In the genomic region with DNA sequence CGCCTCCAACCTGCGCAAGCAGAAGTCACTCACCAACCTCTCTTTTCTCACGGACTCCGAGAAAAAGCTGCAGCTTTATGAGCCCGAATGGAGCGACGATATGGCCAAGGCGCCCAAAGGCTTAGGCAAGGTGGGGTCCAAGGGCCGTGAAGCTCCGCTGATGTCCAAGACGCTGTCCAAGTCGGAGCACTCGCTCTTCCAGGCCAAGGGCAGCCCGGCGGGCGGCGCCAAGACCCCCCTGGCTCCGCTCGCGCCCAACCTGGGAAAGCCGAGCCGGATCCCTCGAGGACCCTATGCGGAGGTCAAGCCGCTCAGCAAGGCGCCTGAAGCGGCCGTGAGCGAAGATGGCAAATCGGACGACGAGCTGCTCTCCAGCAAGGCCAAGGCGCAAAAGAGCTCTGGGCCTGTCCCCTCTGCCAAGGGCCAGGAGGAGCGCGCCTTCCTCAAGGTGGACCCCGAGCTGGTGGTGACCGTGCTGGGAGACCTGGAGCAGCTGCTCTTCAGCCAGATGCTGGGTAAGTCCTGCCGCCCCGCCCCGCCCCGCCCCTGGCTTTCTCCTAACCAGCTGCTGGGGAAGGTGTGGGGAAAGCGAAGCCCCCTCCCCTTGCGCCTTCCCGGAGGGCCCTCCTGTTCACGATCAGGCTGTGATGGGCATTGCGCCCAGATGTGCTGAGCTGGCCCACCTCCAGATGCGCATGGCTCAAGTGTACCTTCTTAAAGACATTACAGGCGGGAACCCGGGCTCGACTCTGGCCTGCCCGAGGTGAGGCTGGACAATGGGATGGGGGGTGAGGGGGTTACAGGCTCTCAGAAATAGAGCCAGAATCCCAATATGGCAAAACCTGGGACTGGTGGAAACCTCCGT, we compare ENCODE assay signal across 8 cellular contexts.
A peak's percentile ranks its signal among the peaks of the same experiment; 100 is the strongest.
DNase-seq lines count a peak whose midpoint lies in the region; ATAC-seq and TF ChIP-seq lines count a peak whose summit lies in the region.

No MANE protein-coding gene starts in this region.

- H4K20me1 ChIP-seq in MM.1S (ENCODE audit: insufficient read depth, low read length) = no peaks in the 10 kb centered on the region

- no peak overlapping the region for H2AFZ ChIP-seq in ACC112 (ENCODE audit: low read length, unreplicated experiment)
- H2AFZ ChIP-seq in MM.1S (ENCODE audit: low read length) = no peak overlapping the region

- H3K27ac ChIP-seq in ACC112 (ENCODE audit: low read depth, low read length) = peak overlapping the region; percentile 48
- H3K27ac ChIP-seq in MM.1S (ENCODE audit: low read length) = no peak overlapping the region

- H3K36me3 ChIP-seq in ACC112 (ENCODE audit: insufficient read depth, low read length) (no peaks in the 10 kb centered on the region), MM.1S (replicated peaks; ENCODE audit: insufficient read depth, low read length) (no peaks in the 10 kb centered on the region), mucosa of descending colon (ENCODE audit: low read depth) (no peaks in the 10 kb centered on the region)

- DNase-seq in MM.1S = no peak
- peak; percentile 39 for DNase-seq in choroid plexus epithelial cell (ENCODE audit: low read depth)
- DNase-seq in mucosa of descending colon = peak; percentile 58 to 67 (median 60)
- DNase-seq in stimulated activated CD4-positive, alpha-beta T cell treated with anti-CD3 and anti-CD28 coated beads, Interleukin-4, amount 100 ng/mL, for 24 hours = no peak
- DNase-seq in globus pallidus (ENCODE audit: low spot score) = no peak

- no peak overlapping the region for H3K9ac ChIP-seq in MM.1S (ENCODE audit: low read length)

- intact Hi-C loops in mucosa of descending colon (cut with DNase I, micrococcal nuclease) = no loop called here

- no peaks in the 10 kb centered on the region for H3K9me2 ChIP-seq in MM.1S (replicated peaks; ENCODE audit: insufficient read depth, low read length)

- H3K79me2 ChIP-seq in ACC112 (ENCODE audit: control insufficient read depth, insufficient read depth, low read length, unreplicated experiment) (peaks cover 74% of the 10 kb centered on the region), MM.1S (ENCODE audit: low read length) (no peaks in the 10 kb centered on the region)

- H3K27me3 ChIP-seq in ACC112 (ENCODE audit: insufficient read depth, low read length) (no peaks in the 10 kb centered on the region), MM.1S (replicated peaks; ENCODE audit: insufficient read depth, low read length) (peaks cover 24% of the 10 kb centered on the region)

- H3K4me2 ChIP-seq in MM.1S (ENCODE audit: low read depth, low read length) = peak overlapping the region; percentile 60; the same call in 1 of the 2 replicates

- no peaks in the 10 kb centered on the region for H3K9me3 ChIP-seq in MM.1S (replicated peaks; ENCODE audit: insufficient read depth, low read length)
- H3K9me3 ChIP-seq in mucosa of descending colon = no peaks in the 10 kb centered on the region

- H3F3A ChIP-seq in MM.1S (ENCODE audit: insufficient read depth, low read length) = no peaks in the 10 kb centered on the region

- TF ChIP-seq CTCF in MM.1S (IDR thresholded peaks at IDR 0.05; ENCODE audit: low read length) = no peak
- no peak for TF ChIP-seq CTCF in choroid plexus epithelial cell (conservative IDR thresholded peaks at IDR 0.05; ENCODE audit: low read depth, low read length)
- no peak for TF ChIP-seq CTCF in mucosa of descending colon (IDR thresholded peaks at IDR 0.05)

- H3K4me1 ChIP-seq in ACC112 (ENCODE audit: control insufficient read depth, insufficient read depth, low read length, unreplicated experiment) (peaks cover 56% of the 10 kb centered on the region), MM.1S (ENCODE audit: low read length) (no peaks in the 10 kb centered on the region), mucosa of descending colon (ENCODE audit: low read depth) (peaks cover 18% of the 10 kb centered on the region)

- ATAC-seq in mucosa of descending colon (peak; percentile 22), GM21723 (IDR thresholded peaks at IDR 0.05; ENCODE audit: unreplicated experiment) (no peak), HG03045 (IDR thresholded peaks at IDR 0.05; ENCODE audit: unreplicated experiment) (no peak)

- peak overlapping the region; percentile 76 for H3K4me3 ChIP-seq in ACC112 (ENCODE audit: low read depth, low read length)
- no peak overlapping the region for H3K4me3 ChIP-seq in MM.1S (ENCODE audit: low read length)
- peak overlapping the region; percentile 77 for H3K4me3 ChIP-seq in choroid plexus epithelial cell (ENCODE audit: low read depth, low read length)
- H3K4me3 ChIP-seq in mucosa of descending colon = peak overlapping the region; percentile 7

Comparison
In these comparisons a context has a peak if more than half of its experiments do, and no peak if none do; other contexts are left out.
1. DNase-seq: peak in choroid plexus epithelial cell (single experiment) and mucosa of descending colon (3 of 3); none in MM.1S (single experiment), stimulated activated CD4-positive, alpha-beta T cell treated with anti-CD3 and anti-CD28 coated beads, Interleukin-4, amount 100 ng/mL, for 24 hours (single experiment) and globus pallidus (single experiment).